ENCODE assay signal across 1 cellular context in the genomic region with DNA sequence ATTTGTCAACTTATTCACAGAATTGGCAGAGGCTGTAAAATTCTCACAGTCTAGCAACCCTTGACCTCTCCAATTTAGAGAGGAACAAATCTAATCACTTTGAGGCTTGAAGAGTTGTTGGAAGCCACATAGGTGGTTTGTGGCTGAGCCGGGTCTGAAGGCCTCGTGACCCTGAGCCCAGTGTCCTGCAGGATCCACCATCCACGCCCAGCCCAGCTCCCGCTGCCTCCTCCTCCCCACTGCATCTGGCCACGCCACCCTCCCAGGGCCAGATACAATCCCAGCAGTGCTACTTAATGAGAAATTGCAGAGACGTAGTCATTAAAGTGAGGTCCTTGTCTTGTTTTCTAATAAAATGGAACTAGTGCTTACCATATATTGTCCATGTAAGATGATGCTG.
TF ChIP-seq lines count a peak whose summit lies in the region.

No MANE protein-coding gene starts in this region.

TF ChIP-seq in IMR-90, 13 proteins besides CTCF, POLR2A, EP300 and RAD21:
- TF ChIP-seq MXI1 (IDR thresholded peaks at IDR 0.05; ENCODE audit: borderline replicate concordance, low read depth, low read length) (no peak), CEBPB (IDR thresholded peaks at IDR 0.05; ENCODE audit: low read depth, low read length) (no peak), SMC3 (IDR thresholded peaks at IDR 0.05; ENCODE audit: low read depth, low read length) (no peak), FOS (IDR thresholded peaks at IDR 0.05; ENCODE audit: low read depth, low read length) (no peak)
- TF ChIP-seq, protein P1, sequence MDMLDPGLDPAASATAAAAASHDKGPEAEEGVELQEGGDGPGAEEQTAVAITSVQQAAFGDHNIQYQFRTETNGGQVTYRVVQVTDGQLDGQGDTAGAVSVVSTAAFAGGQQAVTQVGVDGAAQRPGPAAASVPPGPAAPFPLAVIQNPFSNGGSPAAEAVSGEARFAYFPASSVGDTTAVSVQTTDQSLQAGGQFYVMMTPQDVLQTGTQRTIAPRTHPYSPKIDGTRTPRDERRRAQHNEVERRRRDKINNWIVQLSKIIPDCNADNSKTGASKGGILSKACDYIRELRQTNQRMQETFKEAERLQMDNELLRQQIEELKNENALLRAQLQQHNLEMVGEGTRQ (IDR thresholded peaks at IDR 0.05; ENCODE audit: low read depth, low read length): no peak
- TF ChIP-seq, protein P2, sequence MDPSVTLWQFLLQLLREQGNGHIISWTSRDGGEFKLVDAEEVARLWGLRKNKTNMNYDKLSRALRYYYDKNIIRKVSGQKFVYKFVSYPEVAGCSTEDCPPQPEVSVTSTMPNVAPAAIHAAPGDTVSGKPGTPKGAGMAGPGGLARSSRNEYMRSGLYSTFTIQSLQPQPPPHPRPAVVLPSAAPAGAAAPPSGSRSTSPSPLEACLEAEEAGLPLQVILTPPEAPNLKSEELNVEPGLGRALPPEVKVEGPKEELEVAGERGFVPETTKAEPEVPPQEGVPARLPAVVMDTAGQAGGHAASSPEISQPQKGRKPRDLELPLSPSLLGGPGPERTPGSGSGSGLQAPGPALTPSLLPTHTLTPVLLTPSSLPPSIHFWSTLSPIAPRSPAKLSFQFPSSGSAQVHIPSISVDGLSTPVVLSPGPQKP (IDR thresholded peaks at IDR 0.05; ENCODE audit: borderline replicate concordance, low read depth, low read length): no peak
